8 cellular contexts compared by ENCODE assay signal in the genomic region with DNA sequence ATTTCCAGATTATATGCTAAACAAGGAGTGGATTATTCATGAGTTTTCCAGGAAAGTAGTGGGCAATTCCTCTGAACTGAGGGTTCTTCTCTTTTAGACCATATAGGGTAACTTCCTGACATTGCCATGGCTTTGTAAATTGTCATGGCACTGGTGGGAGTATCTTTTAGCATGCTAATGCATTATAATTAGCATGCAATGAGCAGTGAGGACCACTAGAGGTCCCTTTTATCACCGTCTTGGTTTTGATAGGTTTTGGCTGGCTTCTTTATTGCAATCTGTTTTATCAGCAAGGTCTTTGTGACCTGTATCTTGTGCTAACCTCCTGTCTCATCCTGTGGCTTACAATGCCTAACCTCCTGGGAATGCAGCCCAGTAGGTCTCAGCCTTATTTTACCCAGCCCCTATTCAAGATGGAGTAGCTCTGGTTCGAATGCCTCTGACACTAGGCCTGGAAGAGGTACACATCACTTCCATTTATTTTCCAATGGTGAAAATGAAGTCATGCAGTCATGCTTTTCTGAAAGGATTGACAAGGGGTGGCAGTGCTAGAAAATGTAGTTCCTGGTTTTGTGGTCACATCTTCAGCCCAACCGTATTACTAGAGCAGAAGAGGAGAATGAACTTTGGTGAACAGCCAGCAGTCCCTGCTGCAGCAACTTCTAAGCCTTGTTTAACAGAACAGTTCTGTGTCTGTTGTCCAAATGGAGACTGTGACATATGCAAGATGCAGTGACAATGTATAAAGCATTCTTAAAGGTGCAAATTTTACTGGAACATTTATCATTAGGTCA. TPM values are rescaled to one million over a fixed set of nuclear protein-coding genes. Genes with fewer than 3 reads are reported as not detected.
DNase-seq lines count a peak whose midpoint lies in the region; ATAC-seq and TF ChIP-seq lines count a peak whose summit lies in the region.

No MANE protein-coding gene starts in this region.

- H2BK5ac ChIP-seq in mesendoderm (ENCODE audit: low read length): no peak overlapping the region

- in situ Hi-C loops in G401 (cut with HindIII; ENCODE audit: low sequenced_read_pairs): no loop called here

- no peaks in the 10 kb centered on the region for H3K36me3 ChIP-seq in WERI-Rb-1
- H3K36me3 ChIP-seq in mesendoderm (ENCODE audit: control insufficient read depth, insufficient read depth, low read length): no peaks in the 10 kb centered on the region

- H3K27ac ChIP-seq in WERI-Rb-1 (no peak overlapping the region), mesendoderm (ENCODE audit: low read depth, low read length) (no peak overlapping the region)

- WGBS in mesendoderm (ENCODE audit: extremely low coverage, insufficient coverage, low lambda C conversion rate): no CpG with 5 or more reads among the region's 3 CpGs

- no peaks in the 10 kb centered on the region for H3K4me1 ChIP-seq in mesendoderm (ENCODE audit: control insufficient read depth, low read depth, low read length)

- H3K18ac ChIP-seq in mesendoderm (ENCODE audit: low read length): no peak overlapping the region

- H4K5ac ChIP-seq in mesendoderm (ENCODE audit: low read length): no peak overlapping the region

- no peaks in the 10 kb centered on the region for H3K79me2 ChIP-seq in mesendoderm (ENCODE audit: control insufficient read depth, insufficient read depth, low read length)

- ATAC-seq in GM21360 (IDR thresholded peaks at IDR 0.05; ENCODE audit: unreplicated experiment) (no peak), HG03196 (IDR thresholded peaks at IDR 0.05; ENCODE audit: unreplicated experiment) (no peak)

- peak; percentile 29; the same call in 1 of the 2 replicates for TF ChIP-seq CTCF in WERI-Rb-1 (IDR thresholded peaks at IDR 0.05; ENCODE audit: low read depth, low read length)

- H2BK120ac ChIP-seq in mesendoderm (ENCODE audit: low read depth, low read length): no peak overlapping the region

- H3K9ac ChIP-seq in mesendoderm (ENCODE audit: low read length): no peak overlapping the region

- no peak overlapping the region for H3K4me3 ChIP-seq in WERI-Rb-1 (ENCODE audit: low read depth, low read length)
- H3K4me3 ChIP-seq in mesendoderm (ENCODE audit: low read length): no peak overlapping the region

- no peak overlapping the region for H3K23ac ChIP-seq in mesendoderm (ENCODE audit: low read length)

- peaks cover 5% of the 10 kb centered on the region for H3K9me3 ChIP-seq in WERI-Rb-1 (ENCODE audit: severe bottlenecking)

- H3K27me3 ChIP-seq in WERI-Rb-1 (ENCODE audit: insufficient read depth, low read depth, severe bottlenecking) (no peaks in the 10 kb centered on the region), mesendoderm (ENCODE audit: insufficient read depth, low read length, poor library complexity) (no peaks in the 10 kb centered on the region)

- no peak overlapping the region for H3K4ac ChIP-seq in mesendoderm (ENCODE audit: low read depth, low read length)

- no peak overlapping the region for H2AK5ac ChIP-seq in mesendoderm (ENCODE audit: low read length)

- no peak overlapping the region for H2BK15ac ChIP-seq in mesendoderm (replicated peaks; ENCODE audit: low read depth)

- DNase-seq in G401 (ENCODE audit: low spot score) (peak; percentile 43), HT-29 (ENCODE audit: low spot score) (peak; percentile 28), WERI-Rb-1 (no peak), mesendoderm (peak; percentile 67), DMS114 treated with DMSO at 0.1 percent for 48 hours (lab: John Stamatoyannopoulos, UW; ENCODE audit: unreplicated experiment) (no peak), pons (ENCODE audit: low spot score) (no peak)

- no peak overlapping the region for H3K56ac ChIP-seq in mesendoderm (ENCODE audit: low read length)

- no peak overlapping the region for H3K4me2 ChIP-seq in mesendoderm (ENCODE audit: low read length)

- H3K79me1 ChIP-seq in mesendoderm (ENCODE audit: low read length): no peaks in the 10 kb centered on the region

- no peak overlapping the region for H4K8ac ChIP-seq in mesendoderm (ENCODE audit: low read depth, low read length)

RNA-seq across cellular contexts. Expression of gene ITGA4, which starts 26.6 kb away (rescaled TPM):
- total RNA-seq in G401 (2014; rRNA removed; shearing (Covaris generic)): 0.18 and 2.5 TPM in 2 replicates
- total RNA-seq in HT-29 (2014; rRNA removed; shearing (Covaris generic)): not detected in 2 replicates
- 0.70 TPM for polyA plus RNA-seq in mesendoderm (2013, experiment 1 of 2)
- 0.78 TPM for polyA plus RNA-seq in mesendoderm (2013, experiment 2 of 2)

Comparison
In these comparisons a context has a peak if more than half of its experiments do, and no peak if none do; other contexts are left out.
1. DNase-seq: peak in G401 (single experiment), HT-29 (single experiment) and mesendoderm (single experiment); none in WERI-Rb-1 (single experiment), DMS114 treated with DMSO at 0.1 percent for 48 hours (single experiment) and pons (single experiment).